ENCODE assay signal across 12 cellular contexts in the genomic region with DNA sequence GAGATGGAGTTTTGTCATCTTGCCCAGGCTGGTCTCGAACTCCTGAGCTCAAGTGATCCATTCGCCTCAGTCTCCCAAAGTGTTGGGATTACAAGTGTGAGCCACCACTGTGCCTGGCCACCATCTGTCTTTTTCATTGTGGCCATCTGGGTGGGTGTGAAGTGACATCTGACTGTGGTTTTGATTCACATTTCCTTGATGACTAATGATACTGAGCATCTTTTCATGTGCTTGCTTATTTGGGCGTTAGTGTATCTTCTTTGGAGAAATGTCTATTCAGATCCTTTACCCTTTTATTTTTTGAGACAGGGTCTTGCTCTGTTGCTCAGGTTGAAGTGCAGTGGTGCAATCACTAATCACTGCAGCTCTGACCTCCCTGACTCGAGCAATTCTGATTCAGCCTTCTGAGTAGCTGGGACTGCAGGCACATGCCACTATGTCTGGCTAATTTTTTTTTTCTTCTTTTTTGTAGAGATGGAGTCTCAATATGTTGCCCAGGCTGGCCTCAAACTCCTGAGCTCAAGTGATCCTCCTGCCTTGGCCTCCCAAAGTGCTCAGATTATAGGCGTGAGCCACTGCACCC. TPM values are rescaled to one million over a fixed set of nuclear protein-coding genes. Genes with fewer than 3 reads are reported as not detected.
DNase-seq lines count a peak whose midpoint lies in the region; ATAC-seq and TF ChIP-seq lines count a peak whose summit lies in the region.
"Had no signal": no experiment of that assay in that cellular context is flagged by ENCODE, and none has a peak within 500 bp of the region (broad histone marks: within the 10 kb centered on the region; RNA-seq: fewer than 3 reads in every experiment).

No MANE protein-coding gene starts in this region.

- peaks cover 25% of the 10 kb centered on the region for H3K36me3 Mint-ChIP-seq in activated CD4-positive, alpha-beta memory T cell treated with anti-CD3 and anti-CD28 coated beads for 36 hours

- no peak overlapping the region for H3K4me3 ChIP-seq in BJ (ENCODE audit: low read depth, low read length)
- H3K4me3 ChIP-seq in foreskin fibroblast (ENCODE audit: low read depth in 1 of 2, low read length in 2 of 2), result no peak overlapping the region
- H3K4me3 ChIP-seq in colonic mucosa, result no peak overlapping the region
- H3K4me3 ChIP-seq: vagina had no signal

- CTCF ChIA-PET in BJ (lab: Yijun Ruan, JAX), result interaction anchor here (0.6 to 1.2 kb wide), 2 partner anchors 76 to 153 kb away, joined by 3 to 5 read pairs; no protein-coding TSS in a partner anchor
- CTCF ChIA-PET in activated CD4-positive, alpha-beta memory T cell treated with anti-CD3 and anti-CD28 coated beads for 36 hours (lab: Charles Lee), result interaction anchor here (0.6 to 1.6 kb wide), 4 partner anchors 98 to 318 kb away, joined by 3 to 6 read pairs (median 4); a partner anchor contains a TSS

- no peaks in the 10 kb centered on the region for H3K27me3 ChIP-seq in BJ (ENCODE audit: control insufficient read depth, insufficient read depth, low read length)
- H3K27me3 ChIP-seq in colonic mucosa, result no peaks in the 10 kb centered on the region
- H3K27me3 ChIP-seq: vagina had no signal

- peaks cover 6% of the 10 kb centered on the region for H3K9me3 Mint-ChIP-seq in activated CD4-positive, alpha-beta memory T cell treated with anti-CD3 and anti-CD28 coated beads for 36 hours
- H3K9me3 Mint-ChIP-seq: neural crest cell had no signal

- H3K9me3 ChIP-seq in colonic mucosa, result no peaks in the 10 kb centered on the region
- H3K9me3 ChIP-seq: vagina had no signal

- POLR2A ChIA-PET in BJ (lab: Charles Lee), result no interaction called here
- POLR2A ChIA-PET in activated CD4-positive, alpha-beta memory T cell treated with anti-CD3 and anti-CD28 coated beads for 36 hours (lab: Charles Lee), result interaction anchor here (1.4 kb wide), 1 partner anchor 16 kb away, joined by 4 read pairs; no protein-coding TSS in a partner anchor

- H3K36me3 ChIP-seq in BJ (ENCODE audit: control insufficient read depth, insufficient read depth, low read length) (no peaks in the 10 kb centered on the region), colonic mucosa (no peaks in the 10 kb centered on the region)

- no peak overlapping the region for H3K4me3 Mint-ChIP-seq in activated CD4-positive, alpha-beta memory T cell treated with anti-CD3 and anti-CD28 coated beads for 36 hours
- H3K4me3 Mint-ChIP-seq: neural crest cell had no signal

- ATAC-seq in HG02840 (IDR thresholded peaks at IDR 0.05; ENCODE audit: low FRiP score, unreplicated experiment), result no peak

- intact Hi-C loops in activated CD4-positive, alpha-beta memory T cell treated with anti-CD3 and anti-CD28 coated beads for 36 hours (cut with micrococcal nuclease), result no loop called here
- intact Hi-C loops in colonic mucosa (cut with DNase I), result no loop called here

- no peak overlapping the region for H3K27ac Mint-ChIP-seq in activated CD4-positive, alpha-beta memory T cell treated with anti-CD3 and anti-CD28 coated beads for 36 hours

- H3K4me1 Mint-ChIP-seq in activated CD4-positive, alpha-beta memory T cell treated with anti-CD3 and anti-CD28 coated beads for 36 hours (ENCODE audit: low read depth), result peaks cover 10% of the 10 kb centered on the region
- H3K4me1 Mint-ChIP-seq: neural crest cell had no signal

- H3K4me1 ChIP-seq in colonic mucosa, result no peaks in the 10 kb centered on the region

- no peak overlapping the region for H3K9ac ChIP-seq in colonic mucosa (ENCODE audit: low read depth in 2 of 2, low read length in 2 of 2)

- TF ChIP-seq CTCF in BJ (IDR thresholded peaks at IDR 0.05; ENCODE audit: insufficient read depth, low read depth, low read length), result no peak
- TF ChIP-seq CTCF in foreskin fibroblast (IDR thresholded peaks at IDR 0.05; ENCODE audit: low read depth, low read length), result no peak
- no peak for TF ChIP-seq CTCF in colonic mucosa (IDR thresholded peaks at IDR 0.05)

- H3K27ac ChIP-seq in colonic mucosa, result no peak overlapping the region
- H3K27ac ChIP-seq: vagina had no signal

- peak; percentile 64 for DNase-seq in BJ (ENCODE audit: low read depth)
- DNase-seq in GM03348 (ENCODE audit: low spot score), result peak; percentile 38
- peak; percentile 58 for DNase-seq in activated CD4-positive, alpha-beta memory T cell treated with anti-CD3 and anti-CD28 coated beads for 36 hours
- DNase-seq in foreskin fibroblast, result peak; percentile 89 to 92
- DNase-seq in occipital lobe (lab: John Stamatoyannopoulos, UW), result no peak
- DNase-seq in colonic mucosa, result no peak
- no peak for DNase-seq in epidermal melanocyte (ENCODE audit: insufficient read length, low spot score)
- DNase-seq: GOT3, NCI-H774 had no signal

- no peaks in the 10 kb centered on the region for H3K27me3 Mint-ChIP-seq in activated CD4-positive, alpha-beta memory T cell treated with anti-CD3 and anti-CD28 coated beads for 36 hours

RNA-seq across cellular contexts. Expression of a gene that starts 54.0 kb away (rescaled TPM):
- polyA plus RNA-seq in BJ (2011; rRNA removed), result 8.5 and 8.6 TPM in 2 replicates
- 10.5 and 14.9 TPM in 2 replicates for polyA minus RNA-seq in BJ (2011; rRNA and poly(A)+ RNA removed)
- total RNA-seq in activated CD4-positive, alpha-beta memory T cell treated with anti-CD3 and anti-CD28 coated beads for 36 hours, result 10 to 100 TPM; 45.3 to 47.7 TPM
- 5.9 TPM for total RNA-seq in occipital lobe
- total RNA-seq in colonic mucosa, result 10 to 100 TPM; 19.2 to 19.6 TPM

Comparison
In these comparisons a context has a peak if more than half of its experiments do, and no peak if none do; other contexts are left out.
1. DNase-seq: peak in BJ (single experiment), GM03348 (single experiment), activated CD4-positive, alpha-beta memory T cell treated with anti-CD3 and anti-CD28 coated beads for 36 hours (single experiment) and foreskin fibroblast (2 of 2); none in occipital lobe (single experiment), colonic mucosa (single experiment) and epidermal melanocyte (single experiment).